ENCODE assay signal across 23 cellular contexts in genomic region chr5:141709704-141710267, GRCh38.
"Had no signal": no experiment of that assay in that cellular context is flagged by ENCODE, and none has a peak within 500 bp of the region (broad histone marks: within the 10 kb centered on the region; RNA-seq: fewer than 3 reads in every experiment).

No MANE protein-coding gene starts in this region.

- H3K27ac ChIP-seq: SJSA1, SK-N-MC had no signal

- DNase-seq: IMR-90, Karpas-422, KG1, MG63, NCI-H1092, NCI-H1105 treated with DMSO at 0.1 percent for 48 hours, NCI-H1417 treated with DMSO at 0.1 percent for 48 hours, NCI-H146, NCI-H1694 treated with DMSO at 0.1 percent for 48 hours, NCI-H2029, NCI-H2081 treated with DMSO at 0.1 percent for 48 hours, NCI-H2171, NCI-H226, NCI-H446, NCI-H510A, NCI-H524 treated with DMSO at 0.1 percent for 48 hours, NCI-H69, NCI-H774, Right ventricle myocardium superior, RPMI8226, SIG-M5 had no signal

- H3K9me3 ChIP-seq: MG63, SJSA1 had no signal

- H3K36me3 ChIP-seq: MG63, SJSA1 had no signal

- H3K4me3 ChIP-seq: MG63, SJSA1, SK-N-MC had no signal
